ENCODE assay signal across 9 cellular contexts in the genomic region with DNA sequence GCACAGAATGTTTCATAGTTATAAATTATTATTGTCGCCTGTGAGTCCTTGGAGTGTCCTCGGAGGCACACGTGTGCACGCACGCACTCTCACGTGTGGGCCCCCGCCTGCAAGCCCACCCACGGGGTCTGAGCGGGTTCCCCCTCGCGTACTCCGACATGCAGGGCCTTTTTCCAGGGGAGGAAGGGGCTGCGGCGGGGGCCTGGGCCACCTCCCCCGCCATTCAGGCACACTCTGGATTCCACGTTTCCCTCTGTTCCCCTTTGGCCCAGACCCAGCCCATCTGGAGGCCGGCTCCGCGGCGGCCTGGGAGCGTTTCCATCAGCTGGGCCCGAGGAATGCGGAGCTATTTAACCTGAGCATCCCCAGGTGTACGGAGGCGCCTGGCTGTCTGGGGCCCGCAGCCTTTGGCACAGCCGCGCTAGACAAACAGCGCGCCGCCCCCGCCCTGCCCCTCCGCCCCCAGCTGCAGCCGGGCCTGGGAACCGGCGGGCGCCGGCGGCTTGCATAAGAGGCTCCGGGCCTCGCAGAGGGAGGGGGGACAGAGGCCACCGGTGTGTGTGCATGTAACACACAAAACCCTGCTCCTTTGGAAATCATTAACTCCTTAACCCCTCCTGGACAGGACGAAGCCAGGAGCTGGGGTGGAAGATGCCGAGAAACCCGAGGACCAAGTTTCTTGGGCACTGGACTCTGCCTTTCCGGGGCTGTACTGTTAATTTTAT. TPM values are rescaled to one million over a fixed set of nuclear protein-coding genes. Genes with fewer than 3 reads are reported as not detected.
DNase-seq lines count a peak whose midpoint lies in the region; ATAC-seq, FAIRE-seq and TF ChIP-seq lines count a peak whose summit lies in the region.
"Had no signal": no experiment of that assay in that cellular context is flagged by ENCODE, and none has a peak within 500 bp of the region (broad histone marks: within the 10 kb centered on the region; RNA-seq: fewer than 3 reads in every experiment).

No MANE protein-coding gene starts in this region.

- H3F3A ChIP-seq in GM23248 (ENCODE audit: insufficient read depth): peaks cover 56% of the 10 kb centered on the region

- WGBS in GM23248 (ENCODE audit: low coverage in 1 of 2, low lambda C conversion rate in 2 of 2, missing lambda C conversion rate in 2 of 2), 2 experiments: 2% methylated on average over 41 to 46 of the region's 46 CpGs

- no peak for FAIRE-seq in bronchial epithelial cell (lab: Jason Lieb, UNC)

- H3K4me1 ChIP-seq in GM23248 (ENCODE audit: insufficient read depth): peaks cover 28% of the 10 kb centered on the region

- peak overlapping the region; percentile 100 for H3K27ac ChIP-seq in GM23248
- H3K27ac ChIP-seq in layer of hippocampus (ENCODE audit: low read depth, low read length): peak overlapping the region; percentile 58
- no peak overlapping the region for H3K27ac ChIP-seq in substantia nigra (ENCODE audit: low read depth, low read length, poor library complexity, severe bottlenecking)

- H2AFZ ChIP-seq in GM23248: no peak overlapping the region

- in situ Hi-C loops in GM23248 (cut with MboI): no loop called here

- H3K9me3 ChIP-seq in GM23248 (ENCODE audit: low read depth): no peaks in the 10 kb centered on the region

- H3K36me3 ChIP-seq in GM23248 (ENCODE audit: low read depth) (peaks cover 4% of the 10 kb centered on the region; the same call in 1 of the 2 replicates), bronchial epithelial cell (ENCODE audit: control insufficient read depth, insufficient read depth, low read length) (peaks cover 7% of the 10 kb centered on the region)

- peaks cover 23% of the 10 kb centered on the region for H3K79me2 ChIP-seq in GM23248 (ENCODE audit: insufficient read depth)

- H3K4me2 ChIP-seq in GM23248 (ENCODE audit: unreplicated experiment): peak overlapping the region; percentile 98

- ATAC-seq in GM18870 (IDR thresholded peaks at IDR 0.05; ENCODE audit: unreplicated experiment): no peak
- ATAC-seq in GM21619 (IDR thresholded peaks at IDR 0.05; ENCODE audit: unreplicated experiment): no peak

- no peaks in the 10 kb centered on the region for H4K20me1 ChIP-seq in GM23248 (ENCODE audit: insufficient read depth)

- no peak for TF ChIP-seq CTCF in bronchial epithelial cell (IDR thresholded peaks at IDR 0.05; ENCODE audit: insufficient read depth, low read length, severe bottlenecking)

- H3K27me3 ChIP-seq in GM23248 (replicated peaks; ENCODE audit: insufficient read depth) (no peaks in the 10 kb centered on the region), bronchial epithelial cell (ENCODE audit: control insufficient read depth, insufficient read depth, low read length) (no peaks in the 10 kb centered on the region), layer of hippocampus (ENCODE audit: control insufficient read depth, insufficient read depth, low read length) (no peaks in the 10 kb centered on the region)

- H3K4me3 ChIP-seq in GM23248 (peak overlapping the region; percentile 98), bronchial epithelial cell (ENCODE audit: low read depth, low read length) (no peak overlapping the region)

- H3K9me2 ChIP-seq in GM23248 (ENCODE audit: insufficient read depth): no peaks in the 10 kb centered on the region

- DNase-seq in GM23248 (peak; percentile 90), NCI-H2196 treated with DMSO at 0.1 percent for 48 hours (lab: John Stamatoyannopoulos, UW; ENCODE audit: unreplicated experiment) (peak; percentile 95), bronchial epithelial cell (ENCODE audit: low read depth) (peak; percentile 70), substantia nigra (lab: John Stamatoyannopoulos, UW) (peak in 37 of 49 donors; percentile 8 to 75 (median 32)), T-helper 9 cell (no peak)

- H3K9ac ChIP-seq in GM23248: peak overlapping the region; percentile 100

RNA-seq across cellular contexts. Expression of gene ID1, which starts 3.3 kb away (rescaled TPM):
- 583 and 780 TPM in 2 replicates for total RNA-seq in GM23248 (2014; rRNA removed; shearing (Covaris generic))
- 248 TPM in 2 replicates for polyA plus RNA-seq in GM23248 (2016; fragmentation: Nextera tagmentation; extraction: Ambion mirVana)
- total RNA-seq in bronchial epithelial cell: 426 and 930 TPM in 2 replicates

RNA-seq across cellular contexts. Expression of gene COX4I2, which starts 29.3 kb away (rescaled TPM):
- not detected in 2 replicates for total RNA-seq in GM23248 (2014; rRNA removed; shearing (Covaris generic))
- not detected in 2 replicates for polyA plus RNA-seq in GM23248 (2016; fragmentation: Nextera tagmentation; extraction: Ambion mirVana)
- total RNA-seq in bronchial epithelial cell: not detected in 2 replicates
- total RNA-seq: pulmonary artery endothelial cell had no signal
